In genomic region chr1:226111109-226111864, GRCh38 we compare ENCODE assay signal across 8 cellular contexts. TPM values are rescaled to one million over a fixed set of nuclear protein-coding genes. Genes with fewer than 3 reads are reported as not detected.
DNase-seq lines count a peak whose midpoint lies in the region; TF ChIP-seq lines count a peak whose summit lies in the region.

No MANE protein-coding gene starts in this region.

- H3K27ac Mint-ChIP-seq in brain (peak overlapping the region; percentile 36 to 73 (median 62)), mesothelial cell of epicardium (peak overlapping the region; percentile 34)

- TF ChIP-seq CTCF in AG04449 (IDR thresholded peaks at IDR 0.05; ENCODE audit: insufficient read depth, low read length, missing control alignments) (no peak), brain (conservative IDR thresholded peaks at IDR 0.05) (no peak), mesothelial cell of epicardium (IDR thresholded peaks at IDR 0.05; ENCODE audit: unreplicated experiment) (no peak)

- no peaks in the 10 kb centered on the region for H3K36me3 ChIP-seq in HUES48 (ENCODE audit: control insufficient read depth, insufficient read depth, low read length)

- H3K27me3 Mint-ChIP-seq in brain, result peaks cover 7% of the 10 kb centered on the region
- peaks cover 1% of the 10 kb centered on the region for H3K27me3 Mint-ChIP-seq in mesothelial cell of epicardium (ENCODE audit: low read depth)

- H3K4me3 Mint-ChIP-seq in brain (peak overlapping the region; percentile 64 to 98 (median 76)), mesothelial cell of epicardium (peak overlapping the region; percentile 65)

- POLR2A ChIA-PET in AG04449 (lab: Yijun Ruan, JAX), result interaction anchor here (1.2 kb wide), 2 partner anchors 28 to 46 kb away, joined by 3 to 4 read pairs; no protein-coding TSS in a partner anchor

- CTCF ChIA-PET in AG04449 (lab: Yijun Ruan, JAX), result interaction anchor here (0.8 to 6.9 kb wide), 5 partner anchors 9 to 46 kb away, joined by 3 to 85 read pairs (median 27); no protein-coding TSS in a partner anchor

- H3K9me3 ChIP-seq in HUES48 (ENCODE audit: control insufficient read depth, insufficient read depth, low read length), result no peaks in the 10 kb centered on the region

- no peaks in the 10 kb centered on the region for H3K36me3 Mint-ChIP-seq in brain
- no peaks in the 10 kb centered on the region for H3K36me3 Mint-ChIP-seq in mesothelial cell of epicardium

- peak overlapping the region; percentile 67 for H3K27ac ChIP-seq in HUES48 (ENCODE audit: low read depth, low read length)

- no peak for DNase-seq in AG04449 (ENCODE audit: low read depth, low spot score)
- no peak for DNase-seq in mesothelial cell of epicardium (ENCODE audit: low spot score in 2 of 2, unreplicated experiment in 2 of 2)
- DNase-seq in stimulated activated naive CD4-positive, alpha-beta T cell treated with Interleukin-2 at 50 U/mL for 16 hours (lab: John Stamatoyannopoulos, UW), result no peak
- DNase-seq in activated CD4-positive, CD25-positive, alpha-beta regulatory T cell (lab: John Stamatoyannopoulos, UW), result no peak
- no peak for DNase-seq in hepatic stellate cell (ENCODE audit: low spot score)
- DNase-seq in SKM-1 (lab: John Stamatoyannopoulos, UW; ENCODE audit: unreplicated experiment), result no peak

- peak overlapping the region; percentile 56 for H3K4me3 ChIP-seq in AG04449 (ENCODE audit: low read depth, low read length)
- H3K4me3 ChIP-seq in HUES48 (ENCODE audit: low read depth, low read length), result peak overlapping the region; percentile 63

- no peaks in the 10 kb centered on the region for H3K27me3 ChIP-seq in HUES48 (ENCODE audit: control insufficient read depth, insufficient read depth, low read length)

- H3K9me3 Mint-ChIP-seq in brain, result peaks cover 0 to 5% (median 0%) of the 10 kb centered on the region in 5 experiments
- no peaks in the 10 kb centered on the region for H3K9me3 Mint-ChIP-seq in mesothelial cell of epicardium

- no peak overlapping the region for H3K9ac ChIP-seq in HUES48 (ENCODE audit: low read depth, low read length)

- H3K4me1 Mint-ChIP-seq in brain (peaks cover 33% of the 10 kb centered on the region), mesothelial cell of epicardium (peaks cover 27% of the 10 kb centered on the region)

- H3K4me1 ChIP-seq in HUES48 (ENCODE audit: control insufficient read depth, insufficient read depth, low read length), result peaks cover 35% of the 10 kb centered on the region

RNA-seq across cellular contexts. Expression of gene H3-3A, which starts 48.8 kb away (rescaled TPM):
- polyA plus RNA-seq in brain (ENCODE audit: insufficient read depth, low read depth, low replicate concordance), result 1,542 TPM
- 796 to 806 TPM (median 800 TPM) in 3 replicates for total RNA-seq in mesothelial cell of epicardium
